Comparison of ENCODE assay signal across 17 cellular contexts in the genomic region with DNA sequence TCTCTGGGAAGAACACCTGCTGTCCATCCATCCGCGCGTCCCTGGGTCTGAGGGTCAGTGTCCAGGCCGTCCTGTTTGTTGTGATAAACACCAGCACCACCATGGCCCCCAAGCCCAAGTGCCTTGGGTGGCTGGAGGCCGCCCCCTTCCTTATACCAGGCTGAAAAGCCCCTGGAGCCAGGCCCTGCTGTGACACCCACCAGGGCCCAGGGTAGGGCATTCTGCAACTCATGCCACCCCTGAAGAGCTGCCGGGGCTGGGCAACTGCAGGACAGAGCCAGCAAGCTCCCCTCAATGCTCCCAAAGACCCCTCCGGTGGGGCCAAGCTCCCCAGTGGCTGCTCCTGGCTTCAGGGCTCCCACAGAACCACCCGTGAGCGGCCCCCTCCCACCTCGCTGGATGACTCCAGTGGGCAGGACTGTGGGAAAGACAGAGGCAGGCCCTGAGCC. TPM values are rescaled to one million over a fixed set of nuclear protein-coding genes. Genes with fewer than 3 reads are reported as not detected.
DNase-seq lines count a peak whose midpoint lies in the region; ATAC-seq and TF ChIP-seq lines count a peak whose summit lies in the region.
"Had no signal": no experiment of that assay in that cellular context is flagged by ENCODE, and none has a peak within 500 bp of the region (broad histone marks: within the 10 kb centered on the region; RNA-seq: fewer than 3 reads in every experiment).

No MANE protein-coding gene starts in this region.

- no peaks in the 10 kb centered on the region for H3K36me3 Mint-ChIP-seq in stimulated activated effector memory CD8-positive, alpha-beta T cell treated with anti-CD3 and anti-CD28 coated beads, Interleukin-12 subunit alpha, Interleukin-12 subunit beta, amount 100 ng/mL, for 72 hours
- H3K36me3 Mint-ChIP-seq: CD8-positive, alpha-beta memory T cell had no signal

- intact Hi-C loops in Right ventricle myocardium superior (cut with DNase I) (no loop called here), Right ventricle myocardium inferior (cut with DNase I) (no loop called here), lower lobe of right lung (cut with DNase I) (no loop called here), tibial artery (cut with DNase I; ENCODE audit: low total_unique reads) (no loop called here)

- in situ Hi-C loops in ACHN (cut with HindIII; ENCODE audit: low pct_ligation_motif_present, low pct_unique_long_range_greater_than_20kb, low sequenced_read_pairs) = no loop called here

- H3K4me3 ChIP-seq in H7 (ENCODE audit: insufficient read depth, low read depth, low read length) = no peak overlapping the region
- H3K4me3 ChIP-seq in lower lobe of right lung = no peak overlapping the region
- H3K4me3 ChIP-seq in tibial artery = no peak overlapping the region
- H3K4me3 ChIP-seq: GM23248, K562, SJCRH30 had no signal

- no peak overlapping the region for H3K27ac ChIP-seq in lower lobe of right lung
- H3K27ac ChIP-seq in tibial artery = no peak overlapping the region
- H3K27ac ChIP-seq: GM23248, SJCRH30 had no signal

- no peaks in the 10 kb centered on the region for H3K4me1 Mint-ChIP-seq in stimulated activated effector memory CD8-positive, alpha-beta T cell treated with anti-CD3 and anti-CD28 coated beads, Interleukin-12 subunit alpha, Interleukin-12 subunit beta, amount 100 ng/mL, for 72 hours
- H3K4me1 Mint-ChIP-seq: CD8-positive, alpha-beta memory T cell had no signal

- ATAC-seq in Right ventricle myocardium superior (ENCODE audit: poor library complexity) (no peak), Right ventricle myocardium inferior (no peak), lower lobe of right lung (no peak), HG02678 (IDR thresholded peaks at IDR 0.05; ENCODE audit: unreplicated experiment) (no peak)
- no peak for ATAC-seq in stimulated activated effector memory CD8-positive, alpha-beta T cell treated with anti-CD3 and anti-CD28 coated beads, Interleukin-12 subunit alpha, Interleukin-12 subunit beta, amount 100 ng/mL, for 72 hours
- ATAC-seq: K562 had no signal

- no peak for TF ChIP-seq CTCF in lower lobe of right lung (IDR thresholded peaks at IDR 0.05)
- TF ChIP-seq CTCF in tibial artery (IDR thresholded peaks at IDR 0.05) = no peak

- H3K9me3 Mint-ChIP-seq in stimulated activated effector memory CD8-positive, alpha-beta T cell treated with anti-CD3 and anti-CD28 coated beads, Interleukin-12 subunit alpha, Interleukin-12 subunit beta, amount 100 ng/mL, for 72 hours = no peaks in the 10 kb centered on the region
- H3K9me3 Mint-ChIP-seq: CD8-positive, alpha-beta memory T cell had no signal

- no peaks in the 10 kb centered on the region for H3K36me3 ChIP-seq in H7 (replicated peaks; ENCODE audit: control insufficient read depth, insufficient read depth, low read length)
- H3K36me3 ChIP-seq in lower lobe of right lung = no peaks in the 10 kb centered on the region
- no peaks in the 10 kb centered on the region for H3K36me3 ChIP-seq in tibial artery
- H3K36me3 ChIP-seq: SJCRH30 had no signal

- H3K4me1 ChIP-seq in lower lobe of right lung (peaks cover 19% of the 10 kb centered on the region), tibial artery (peaks cover 0 to 11% (median 0%) of the 10 kb centered on the region in 4 donors)
- H3K4me1 ChIP-seq: SJCRH30 had no signal

- H3K4me3 Mint-ChIP-seq in stimulated activated effector memory CD8-positive, alpha-beta T cell treated with anti-CD3 and anti-CD28 coated beads, Interleukin-12 subunit alpha, Interleukin-12 subunit beta, amount 100 ng/mL, for 72 hours = no peak overlapping the region
- H3K4me3 Mint-ChIP-seq: CD8-positive, alpha-beta memory T cell had no signal

- no peak overlapping the region for H3K27ac Mint-ChIP-seq in stimulated activated effector memory CD8-positive, alpha-beta T cell treated with anti-CD3 and anti-CD28 coated beads, Interleukin-12 subunit alpha, Interleukin-12 subunit beta, amount 100 ng/mL, for 72 hours
- H3K27ac Mint-ChIP-seq: CD8-positive, alpha-beta memory T cell had no signal

- DNase-seq in Right ventricle myocardium superior = peak; percentile 30
- DNase-seq in Right ventricle myocardium inferior (ENCODE audit: missing footprints) = no peak
- DNase-seq in H7 = peak; percentile 60
- peak; percentile 46 for DNase-seq in lower lobe of right lung
- peak; percentile 11 to 60 for DNase-seq in tibial artery
- no peak for DNase-seq in ACHN
- DNase-seq in stimulated activated effector memory CD8-positive, alpha-beta T cell treated with anti-CD3 and anti-CD28 coated beads, Interleukin-12 subunit alpha, Interleukin-12 subunit beta, amount 100 ng/mL, for 72 hours (ENCODE audit: low spot score in 2 of 2) = no peak
- DNase-seq: EL, GM23248, HCEC 1CT, NCI-H1105, NCI-H1694, NCI-H2081 treated with DMSO at 0.1 percent for 48 hours, SJCRH30 had no signal

- H3K9me3 ChIP-seq in lower lobe of right lung (no peaks in the 10 kb centered on the region), tibial artery (no peaks in the 10 kb centered on the region)
- H3K9me3 ChIP-seq: SJCRH30 had no signal

- H3K27me3 ChIP-seq in H7 (ENCODE audit: control insufficient read depth, insufficient read depth, low read length) (no peaks in the 10 kb centered on the region), lower lobe of right lung (ENCODE audit: low read depth) (no peaks in the 10 kb centered on the region), tibial artery (peaks cover 0 to 40% of the 10 kb centered on the region in 2 donors)
- H3K27me3 ChIP-seq: SJCRH30 had no signal

RNA-seq across cellular contexts. Expression of a gene that starts 31.9 kb away (rescaled TPM):
- total RNA-seq in Right ventricle myocardium superior (8.0 TPM), Right ventricle myocardium inferior (6.7 TPM), lower lobe of right lung (36.2 TPM)
- 0.52 and 1.1 TPM in 2 replicates for total RNA-seq in H7 (2014; rRNA removed; shearing (Covaris generic))

Comparison
In these comparisons a context has a peak if more than half of its experiments do, and no peak if none do; other contexts are left out.
1. DNase-seq: peak in Right ventricle myocardium superior (single experiment), H7 (single experiment), lower lobe of right lung (single experiment) and tibial artery (2 of 2); none in Right ventricle myocardium inferior (single experiment), ACHN (single experiment) and stimulated activated effector memory CD8-positive, alpha-beta T cell treated with anti-CD3 and anti-CD28 coated beads, Interleukin-12 subunit alpha, Interleukin-12 subunit beta, amount 100 ng/mL, for 72 hours (0 of 2).